ENCODE assay signal across 13 cellular contexts in genomic region chr2:86304416-86304815, GRCh38.
"Had no signal": no experiment of that assay in that cellular context is flagged by ENCODE, and none has a peak within 500 bp of the region (broad histone marks: within the 10 kb centered on the region; RNA-seq: fewer than 3 reads in every experiment).

No MANE protein-coding gene starts in this region.

- H3K27ac ChIP-seq: adrenal gland, breast epithelium, tibial artery had no signal

- H3K36me3 ChIP-seq: adrenal gland, breast epithelium, tibial artery had no signal

- DNase-seq: activated CD4-positive, alpha-beta T cell treated with anti-CD3 and anti-CD28 coated beads, Interleukin-2, amount 50 U/mL, for 1 hour; activated CD4-positive, CD25-positive, alpha-beta regulatory T cell treated with anti-CD3 and anti-CD28 coated beads, Interleukin-2, amount 50 U/mL, for 72 hours; activated CD8-positive, alpha-beta memory T cell treated with anti-CD3 and anti-CD28 coated beads for 24 hours; activated gamma-delta T cell treated with Interleukin-2 at 50 U/mL for 16 hours; cerebellar nuclear complex; effector CD4-positive, alpha-beta T cell; nephron progenitor cell; stimulated activated CD4-positive, alpha-beta T cell treated with anti-CD3 and anti-CD28 coated beads, Interleukin-12 subunit alpha, Interleukin-12 subunit beta, amount 100 ng/mL, for 4 hours; stimulated activated CD4-positive, alpha-beta T cell treated with anti-CD3 and anti-CD28 coated beads, Interleukin-1b, Interleukin-23, amount 100 ng/mL, for 48 hours; stimulated activated naive CD4-positive, alpha-beta T cell treated with Interleukin-2 at 50 U/mL for 16 hours; tibial artery had no signal

- H3K27me3 ChIP-seq: adrenal gland, breast epithelium, tibial artery had no signal

- H3K4me1 ChIP-seq: breast epithelium had no signal

- H3K9me3 ChIP-seq: adrenal gland, breast epithelium, tibial artery had no signal

- H3K4me3 ChIP-seq: adrenal gland, breast epithelium, tibial artery had no signal
